In the genomic region with DNA sequence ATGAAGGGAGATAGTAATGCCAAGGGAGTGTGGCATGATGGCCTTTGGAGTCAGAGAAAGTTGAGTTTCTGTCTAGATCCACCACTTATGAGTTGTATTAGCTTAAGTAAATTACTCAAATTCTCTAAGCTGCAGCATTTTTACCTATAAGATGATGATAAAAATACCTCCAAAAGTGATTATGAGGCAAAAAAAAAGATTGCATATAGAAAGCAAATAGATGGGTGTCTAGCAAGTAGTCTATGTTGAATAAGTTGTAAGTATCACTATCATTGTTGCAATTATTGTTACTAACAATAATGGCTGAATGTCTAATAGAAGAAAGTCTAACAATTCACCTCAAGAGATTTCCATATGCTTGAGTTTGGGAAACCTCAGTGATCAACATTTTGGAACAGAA, we compare ENCODE assay signal across 11 cellular contexts.
"Had no signal": no experiment of that assay in that cellular context is flagged by ENCODE, and none has a peak within 500 bp of the region (broad histone marks: within the 10 kb centered on the region; RNA-seq: fewer than 3 reads in every experiment).

No MANE protein-coding gene starts in this region.

- DNase-seq: GOT3, H7, H9, HCEC 1CT, HFFc6 had no signal

- H3K27ac ChIP-seq: GM23248 had no signal

- H3K4me2 ChIP-seq: GM23338 had no signal

- H3K36me3 ChIP-seq: HAP-1 had no signal

- H3K9me3 ChIP-seq: HAP-1 had no signal

- FAIRE-seq: H1, H54 had no signal

- H3K4me3 ChIP-seq: GM23248, GM23338, HAP-1 had no signal

- H3K9ac ChIP-seq: GM23248 had no signal

- ATAC-seq: GM23338, HCT116 had no signal

- H2AFZ ChIP-seq: GM23248 had no signal
